Comparison of ENCODE assay signal across 1 cellular context in genomic region chr12:75452675-75453330, GRCh38.
TF ChIP-seq lines count a peak whose summit lies in the region.

No MANE protein-coding gene starts in this region.

TF ChIP-seq in HepG2, 621 proteins besides CTCF, POLR2A, EP300 and RAD21 (continued from another document):
- TF ChIP-seq SRSF4 (IDR thresholded peaks at IDR 0.05; ENCODE audit: low read depth, low read length, poor library complexity, severe bottlenecking), result no peak
- no peak for TF ChIP-seq ZBTB46 (CRISPR knock-in tag; IDR thresholded peaks at IDR 0.05; ENCODE audit: borderline replicate concordance)
- no peak for TF ChIP-seq ARID3A (IDR thresholded peaks at IDR 0.05; ENCODE audit: low read depth, low read length)
